15 cellular contexts compared by ENCODE assay signal in the genomic region with DNA sequence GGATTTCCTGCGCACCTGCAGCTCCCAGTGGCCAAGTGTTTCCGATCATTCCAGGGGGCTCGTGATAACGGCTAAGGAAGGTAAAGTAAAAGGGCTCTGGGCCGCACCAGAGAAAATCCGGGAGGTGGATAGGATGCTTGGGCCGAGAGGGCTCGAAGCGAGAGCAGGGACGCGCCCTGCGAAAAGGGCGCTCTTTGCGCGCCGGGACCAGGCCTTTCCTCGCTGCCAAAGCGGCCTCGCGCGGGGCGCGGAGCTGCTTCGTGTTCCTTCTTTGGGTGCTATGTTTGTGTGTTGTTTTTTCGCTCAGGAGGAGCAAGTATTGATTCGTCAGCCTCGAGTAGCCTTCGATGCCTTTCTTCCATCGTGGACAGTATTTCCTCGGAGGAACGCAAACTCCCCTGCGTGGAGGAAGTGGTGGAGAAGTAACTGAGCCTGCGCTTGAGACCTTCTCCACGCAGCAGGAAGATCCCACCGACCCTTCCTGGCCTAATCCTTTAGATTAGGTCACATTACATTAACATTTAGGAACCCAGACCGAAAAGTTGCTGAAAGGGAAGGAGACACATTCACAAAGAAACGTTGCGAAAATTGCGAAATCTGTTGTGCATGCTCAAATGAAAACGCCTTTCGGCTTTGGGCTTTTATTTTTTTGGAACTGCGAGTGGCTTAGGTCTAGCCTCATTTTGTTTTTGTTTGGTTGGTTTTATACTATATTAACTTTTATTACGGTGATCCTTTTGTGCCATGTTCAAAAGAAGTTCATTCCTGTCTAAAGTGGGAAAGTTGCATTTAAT. TPM values are rescaled to one million over a fixed set of nuclear protein-coding genes. Genes with fewer than 3 reads are reported as not detected.
DNase-seq lines count a peak whose midpoint lies in the region; ATAC-seq and TF ChIP-seq lines count a peak whose summit lies in the region.
"Had no signal": no experiment of that assay in that cellular context is flagged by ENCODE, and none has a peak within 500 bp of the region (broad histone marks: within the 10 kb centered on the region; RNA-seq: fewer than 3 reads in every experiment).

No MANE protein-coding gene starts in this region.

- no peaks in the 10 kb centered on the region for H3K27me3 ChIP-seq in HAP-1 (ENCODE audit: low read depth)

- intact Hi-C loops in CD14-positive monocyte (cut with micrococcal nuclease) = no loop called here

- ATAC-seq in GM21737 (IDR thresholded peaks at IDR 0.05; ENCODE audit: unreplicated experiment) = no peak

- H3K9me3 ChIP-seq in HAP-1 = no peaks in the 10 kb centered on the region

- H3K4me1 Mint-ChIP-seq in CD14-positive monocyte (peaks cover 17% of the 10 kb centered on the region), neural crest cell (peaks cover 9% of the 10 kb centered on the region)

- peaks cover 2% of the 10 kb centered on the region; the same call in 1 of the 2 replicates for H3K4me1 ChIP-seq in HAP-1

- H3K27me3 Mint-ChIP-seq in CD14-positive monocyte (ENCODE audit: low read depth in 3 of 3) = peaks cover 38 to 66% (median 49%) of the 10 kb centered on the region in 3 donors
- peaks cover 75% of the 10 kb centered on the region for H3K27me3 Mint-ChIP-seq in neural crest cell (ENCODE audit: low read depth)

- H3K4me3 Mint-ChIP-seq in CD14-positive monocyte = peak overlapping the region; percentile 79 to 88
- H3K4me3 Mint-ChIP-seq in neural crest cell = peak overlapping the region; percentile 88
- H3K4me3 Mint-ChIP-seq: activated CD4-positive, alpha-beta memory T cell treated with anti-CD3 and anti-CD28 coated beads, Interleukin-2, amount 10 ng/mL, durations not matched to agents 7 days and 5 days; activated naive CD8-positive, alpha-beta T cell; HFFc6 had no signal

- no peak overlapping the region for H3K4me3 ChIP-seq in HAP-1
- H3K4me3 ChIP-seq: lung had no signal

- peak overlapping the region in 1 of 7 donors; percentile 27 for H3K27ac Mint-ChIP-seq in CD14-positive monocyte
- H3K27ac Mint-ChIP-seq in neural crest cell (ENCODE audit: unreplicated experiment) = no peak overlapping the region
- H3K27ac Mint-ChIP-seq: activated CD4-positive, alpha-beta memory T cell treated with anti-CD3 and anti-CD28 coated beads, Interleukin-2, amount 10 ng/mL, durations not matched to agents 7 days and 5 days; activated naive CD8-positive, alpha-beta T cell; HFFc6 had no signal

- in situ Hi-C loops in HAP-1 (cut with MboI; ENCODE audit: low sequenced_read_pairs) = no loop called here

- no peaks in the 10 kb centered on the region for H3K36me3 ChIP-seq in HAP-1 (replicated peaks)

- TF ChIP-seq CTCF in CD14-positive monocyte (IDR thresholded peaks at IDR 0.05) (no peak), neural crest cell (conservative IDR thresholded peaks at IDR 0.05) (no peak)

- H3K36me3 Mint-ChIP-seq in CD14-positive monocyte = no peaks in the 10 kb centered on the region
- H3K36me3 Mint-ChIP-seq in neural crest cell (ENCODE audit: low read depth) = peaks cover 3% of the 10 kb centered on the region
- H3K36me3 Mint-ChIP-seq: activated naive CD8-positive, alpha-beta T cell had no signal

- peaks cover 0 to 10% (median 4%) of the 10 kb centered on the region in 7 donors for H3K9me3 Mint-ChIP-seq in CD14-positive monocyte
- H3K9me3 Mint-ChIP-seq in neural crest cell = no peaks in the 10 kb centered on the region
- H3K9me3 Mint-ChIP-seq: activated CD4-positive, alpha-beta memory T cell treated with anti-CD3 and anti-CD28 coated beads, Interleukin-2, amount 10 ng/mL, durations not matched to agents 7 days and 5 days; HFFc6 had no signal

- DNase-seq in CD14-positive monocyte (ENCODE audit: low spot score) = no peak
- peak; percentile 21 for DNase-seq in NOMO-1 treated with DMSO at 0.1 percent for 48 hours (lab: John Stamatoyannopoulos, UW; ENCODE audit: unreplicated experiment)
- DNase-seq in glomerular endothelial cell (ENCODE audit: extremely low read depth, low read depth, low spot score) = peak; percentile 1
- DNase-seq in neural crest cell (ENCODE audit: low read depth, low spot score) = no peak
- no peak for DNase-seq in NCI-H82 treated with DMSO at 0.1 percent for 48 hours (lab: John Stamatoyannopoulos, UW; ENCODE audit: unreplicated experiment)
- no peak for DNase-seq in HAP-1 (ENCODE audit: low spot score in 2 of 2)
- no peak for DNase-seq in cortex of kidney (lab: John Stamatoyannopoulos, UW)
- DNase-seq: activated CD4-positive, alpha-beta memory T cell treated with anti-CD3 and anti-CD28 coated beads, Interleukin-2, amount 10 ng/mL, durations not matched to agents 7 days and 5 days; HFFc6; NCI-H1417 treated with DMSO at 0.1 percent for 48 hours; stimulated activated CD4-positive, alpha-beta T cell treated with anti-CD3 and anti-CD28 coated beads, Interleukin-12 subunit alpha, Interleukin-12 subunit beta, amount 100 ng/mL, for 4 hours had no signal

RNA-seq across cellular contexts. Expression of a gene that starts 1.3 kb away (rescaled TPM):
- polyA plus RNA-seq in CD14-positive monocyte = not detected
- total RNA-seq in glomerular endothelial cell (not detected in 2 replicates), neural crest cell (not detected in 2 replicates)
- total RNA-seq: activated CD4-positive, alpha-beta memory T cell treated with anti-CD3 and anti-CD28 coated beads, Interleukin-2, amount 10 ng/mL, durations not matched to agents 7 days and 5 days; HFFc6; lung had no signal
- polyA plus RNA-seq: lung had no signal

RNA-seq across cellular contexts. Expression of a gene that starts 8.0 kb away (rescaled TPM):
- polyA plus RNA-seq in CD14-positive monocyte = not detected
- total RNA-seq in glomerular endothelial cell = not detected in 2 replicates
- total RNA-seq in neural crest cell = not detected in 2 replicates
- total RNA-seq: activated CD4-positive, alpha-beta memory T cell treated with anti-CD3 and anti-CD28 coated beads, Interleukin-2, amount 10 ng/mL, durations not matched to agents 7 days and 5 days; HFFc6; lung had no signal
- polyA plus RNA-seq: BJ, lung had no signal

Comparison
In these comparisons a context has a peak if more than half of its experiments do, and no peak if none do; other contexts are left out.
1. DNase-seq: peak in NOMO-1 treated with DMSO at 0.1 percent for 48 hours (single experiment) and glomerular endothelial cell (single experiment); none in CD14-positive monocyte (single experiment), neural crest cell (single experiment), NCI-H82 treated with DMSO at 0.1 percent for 48 hours (single experiment), HAP-1 (0 of 2) and cortex of kidney (single experiment).